Comparison of ENCODE assay signal across 16 cellular contexts in genomic region chr20:9093203-9093962, GRCh38. TPM values are rescaled to one million over a fixed set of nuclear protein-coding genes. Genes with fewer than 3 reads are reported as not detected.
DNase-seq lines count a peak whose midpoint lies in the region; ATAC-seq, FAIRE-seq and TF ChIP-seq lines count a peak whose summit lies in the region.
"Had no signal": no experiment of that assay in that cellular context is flagged by ENCODE, and none has a peak within 500 bp of the region (broad histone marks: within the 10 kb centered on the region; RNA-seq: fewer than 3 reads in every experiment).

No MANE protein-coding gene starts in this region.

- WGBS in A549 (ENCODE audit: missing lambda C conversion rate): 74% methylated on average over 8 of the region's 8 CpGs

- TF ChIP-seq POLR2A in A549 (IDR thresholded peaks at IDR 0.05; ENCODE audit: low read length) (no peak), GM12892 (IDR thresholded peaks at IDR 0.05; ENCODE audit: low read depth, low read length) (no peak)

- no peaks in the 10 kb centered on the region for H3K36me3 Mint-ChIP-seq in neural crest cell (ENCODE audit: low read depth)
- H3K36me3 Mint-ChIP-seq: activated CD4-positive, alpha-beta memory T cell treated with anti-CD3 and anti-CD28 coated beads for 36 hours; neural progenitor cell had no signal

- FAIRE-seq in A549 (lab: Jason Lieb, UNC) (no peak), GM12892 (lab: Jason Lieb, UNC) (no peak)

- H3K9me3 Mint-ChIP-seq in neural crest cell: no peaks in the 10 kb centered on the region
- H3K9me3 Mint-ChIP-seq: activated CD4-positive, alpha-beta memory T cell treated with anti-CD3 and anti-CD28 coated beads for 36 hours; neural progenitor cell had no signal

- no peak overlapping the region for H3K4me3 Mint-ChIP-seq in neural crest cell
- H3K4me3 Mint-ChIP-seq: activated CD4-positive, alpha-beta memory T cell treated with anti-CD3 and anti-CD28 coated beads for 36 hours; neural progenitor cell had no signal

- TF ChIP-seq EP300 in A549 (IDR thresholded peaks at IDR 0.05): no peak

- ATAC-seq in A549 (no peak), HG03039 (IDR thresholded peaks at IDR 0.05; ENCODE audit: unreplicated experiment) (no peak), left lobe of liver (no peak)

- TF ChIP-seq CTCF in A549 (IDR thresholded peaks at IDR 0.05) (no peak), fibroblast of mammary gland (conservative IDR thresholded peaks at IDR 0.05; ENCODE audit: control insufficient read depth, insufficient read depth, low read depth, low read length) (no peak), neural crest cell (conservative IDR thresholded peaks at IDR 0.05) (no peak)

- DNase-seq in A549 (ENCODE audit: low read depth in 1 of 2, low spot score in 1 of 2): no peak
- DNase-seq in NCI-H526 (lab: John Stamatoyannopoulos, UW): peak; percentile 37 to 56
- DNase-seq in fibroblast of mammary gland (ENCODE audit: low read depth): peak; percentile 20
- DNase-seq in neural crest cell (ENCODE audit: low read depth, low spot score): no peak
- no peak for DNase-seq in left lobe of liver (ENCODE audit: low spot score)
- no peak for DNase-seq in activated gamma-delta T cell treated with Interleukin-2 at 50 U/mL for 16 hours
- DNase-seq in GM12892 (ENCODE audit: insufficient read length): no peak
- DNase-seq: activated CD4-positive, alpha-beta memory T cell treated with anti-CD3 and anti-CD28 coated beads for 36 hours; COR-L47; effector CD4-positive, alpha-beta T cell; glutamatergic neuron; T-helper 9 cell had no signal

- H3K27me3 Mint-ChIP-seq in neural crest cell (ENCODE audit: low read depth): no peaks in the 10 kb centered on the region
- H3K27me3 Mint-ChIP-seq: activated CD4-positive, alpha-beta memory T cell treated with anti-CD3 and anti-CD28 coated beads for 36 hours had no signal

- peak overlapping the region; percentile 69 for H3K27ac Mint-ChIP-seq in neural crest cell (ENCODE audit: unreplicated experiment)
- H3K27ac Mint-ChIP-seq: activated CD4-positive, alpha-beta memory T cell treated with anti-CD3 and anti-CD28 coated beads for 36 hours; neural progenitor cell had no signal

- H3K4me3 ChIP-seq in A549 (no peak overlapping the region), fibroblast of mammary gland (ENCODE audit: control insufficient read depth, low read depth, low read length) (no peak overlapping the region)
- H3K4me3 ChIP-seq: ascending aorta, neural progenitor cell, smooth muscle cell had no signal

- peaks cover 41% of the 10 kb centered on the region for H3K4me1 ChIP-seq in A549
- H3K4me1 ChIP-seq: ascending aorta had no signal

- H3K9me3 ChIP-seq in A549: no peaks in the 10 kb centered on the region
- H3K9me3 ChIP-seq: ascending aorta had no signal

- H3K27ac ChIP-seq in A549: 0 out of 6 replicates have a peak overlapping the region, but pooled peaks of 1 of the 2 experiments have one; percentile 3
- H3K27ac ChIP-seq: ascending aorta, neural progenitor cell had no signal

- CTCF ChIA-PET in A549 (lab: Yijun Ruan, JAX): interaction anchor here (0.7 to 2.0 kb wide), 6 partner anchors 12 to 266 kb away, joined by 3 to 7 read pairs (median 4); no protein-coding TSS in a partner anchor

- H3K4me1 Mint-ChIP-seq in neural crest cell: peaks cover 40% of the 10 kb centered on the region

- peak overlapping the region; percentile 23 for H3K4me2 ChIP-seq in A549
- H3K4me2 ChIP-seq: neural progenitor cell, smooth muscle cell had no signal

- POLR2A ChIA-PET in A549 (lab: Yijun Ruan, JAX): no interaction called here

- no peak for TF ChIP-seq RAD21 in A549 (conservative IDR thresholded peaks at IDR 0.05 in 1 of 2, IDR thresholded peaks at IDR 0.05 in 1 of 2)

TF ChIP-seq in A549, 52 proteins besides CTCF, POLR2A, EP300 and RAD21 (continues in another document):
- TF ChIP-seq ATOH8 (CRISPR knock-in tag; IDR thresholded peaks at IDR 0.05; ENCODE audit: low read depth) (no peak), HEYL (CRISPR knock-in tag; IDR thresholded peaks at IDR 0.05) (no peak), MAX (IDR thresholded peaks at IDR 0.05) (no peak), HMGXB4 (CRISPR knock-in tag; IDR thresholded peaks at IDR 0.05; ENCODE audit: borderline replicate concordance) (no peak), NFE2L2 (conservative IDR thresholded peaks at IDR 0.05; ENCODE audit: low read length) (no peak), REST (IDR thresholded peaks at IDR 0.05) (no peak), CHD4 (IDR thresholded peaks at IDR 0.05; ENCODE audit: borderline replicate concordance) (no peak), KDM5A (IDR thresholded peaks at IDR 0.05) (no peak), ZSCAN20 (CRISPR knock-in tag; IDR thresholded peaks at IDR 0.05) (no peak), ELK1 (IDR thresholded peaks at IDR 0.05; ENCODE audit: low read depth, low read length) (no peak), ZFP36 (IDR thresholded peaks at IDR 0.05; ENCODE audit: borderline replicate concordance, partially characterized antibody) (no peak)

RNA-seq across cellular contexts. Expression of gene PLCB4, which starts 24.5 kb away (rescaled TPM):
- 24.0 and 32.1 TPM in 2 replicates for polyA plus RNA-seq in A549 (2011; rRNA removed)
- polyA plus RNA-seq in A549 (2012; cell fraction: cytosol; rRNA removed): 6.6 and 7.5 TPM in 2 replicates
- 9.0 and 12.0 TPM in 2 replicates for polyA plus RNA-seq in A549 (2012; cell fraction: nucleus; rRNA removed)
- 17.1 to 21.4 TPM (median 21.2 TPM) in 3 replicates for polyA plus RNA-seq in A549 (2017; fragmentation: RNase III; extraction: RNeasy Plus Mini Kit Qiagen cat#74134 plus additional on column Dnase treatment)
- polyA minus RNA-seq in A549 (2011; rRNA and poly(A)+ RNA removed): 21.0 and 23.4 TPM in 2 replicates
- total RNA-seq in neural crest cell: 51.4 and 53.3 TPM in 2 replicates
- 0.23 TPM for total RNA-seq in left lobe of liver
- not detected for polyA plus RNA-seq in GM12892 (2012; ENCODE audit: missing spikeins)
- total RNA-seq: activated CD4-positive, alpha-beta memory T cell treated with anti-CD3 and anti-CD28 coated beads for 36 hours had no signal

Comparison
In these comparisons a context has a peak if more than half of its experiments do, and no peak if none do; other contexts are left out.
1. DNase-seq: peak in NCI-H526 (2 of 2) and fibroblast of mammary gland (single experiment); none in A549 (0 of 2), neural crest cell (single experiment), left lobe of liver (single experiment), activated gamma-delta T cell treated with Interleukin-2 at 50 U/mL for 16 hours (single experiment) and GM12892 (single experiment).
2. RNA of gene PLCB4, which starts 24.5 kb away (total RNA-seq): 51.4 to 53.3 TPM in neural crest cell; 0.23 TPM in left lobe of liver (single experiment); every median in the first group is over 10 times any median in the second.